ENCODE assay signal across 1 cellular context in the genomic region with DNA sequence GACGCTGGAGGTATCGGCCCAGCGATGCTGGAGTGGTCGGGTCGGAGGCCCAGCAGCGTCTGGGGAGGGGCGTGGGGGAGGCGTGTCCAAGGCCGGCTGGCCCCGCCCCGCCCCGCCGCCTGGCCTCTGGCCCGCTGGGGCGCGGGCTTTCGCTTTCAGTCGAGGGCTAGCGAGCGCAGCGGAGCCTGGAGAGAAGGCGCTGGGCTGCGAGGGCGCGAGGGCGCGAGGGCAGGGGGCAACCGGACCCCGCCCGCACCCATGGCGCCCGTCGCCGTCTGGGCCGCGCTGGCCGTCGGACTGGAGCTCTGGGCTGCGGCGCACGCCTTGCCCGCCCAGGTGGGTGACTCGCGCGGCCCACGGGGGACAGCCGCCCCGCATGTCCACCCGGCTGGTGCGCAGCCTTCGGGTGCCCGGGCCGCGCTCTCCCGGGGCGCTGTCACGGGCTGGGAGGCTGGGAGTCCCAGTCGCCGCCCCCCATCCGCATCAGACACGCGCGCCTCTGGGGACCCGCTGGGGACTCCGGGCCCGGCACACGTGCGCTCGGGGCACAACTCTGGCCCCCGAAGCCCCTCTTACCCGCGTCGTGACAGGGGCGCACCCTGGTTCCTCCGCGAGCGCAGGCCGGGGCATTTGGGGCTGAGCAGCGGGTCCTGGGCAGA.
TF ChIP-seq lines count a peak whose summit lies in the region.

A gene (plus strand): TSS at position 158 of the 659 bp plus-strand sequence. CDS start 101 bp downstream, at position 259.

TF ChIP-seq in K562, 482 proteins besides CTCF, POLR2A, EP300 and RAD21 (continued from another document and continues in another):
- TF ChIP-seq, protein P1, sequence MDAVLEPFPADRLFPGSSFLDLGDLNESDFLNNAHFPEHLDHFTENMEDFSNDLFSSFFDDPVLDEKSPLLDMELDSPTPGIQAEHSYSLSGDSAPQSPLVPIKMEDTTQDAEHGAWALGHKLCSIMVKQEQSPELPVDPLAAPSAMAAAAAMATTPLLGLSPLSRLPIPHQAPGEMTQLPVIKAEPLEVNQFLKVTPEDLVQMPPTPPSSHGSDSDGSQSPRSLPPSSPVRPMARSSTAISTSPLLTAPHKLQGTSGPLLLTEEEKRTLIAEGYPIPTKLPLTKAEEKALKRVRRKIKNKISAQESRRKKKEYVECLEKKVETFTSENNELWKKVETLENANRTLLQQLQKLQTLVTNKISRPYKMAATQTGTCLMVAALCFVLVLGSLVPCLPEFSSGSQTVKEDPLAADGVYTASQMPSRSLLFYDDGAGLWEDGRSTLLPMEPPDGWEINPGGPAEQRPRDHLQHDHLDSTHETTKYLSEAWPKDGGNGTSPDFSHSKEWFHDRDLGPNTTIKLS (IDR thresholded peaks at IDR 0.05; ENCODE audit: borderline replicate concordance, low read depth) = peak; percentile 59; the same call in 1 of the 2 replicates
- TF ChIP-seq JUND (IDR thresholded peaks at IDR 0.05; ENCODE audit: borderline replicate concordance, low read depth, low read length) (no peak), JUND (tag; IDR thresholded peaks at IDR 0.05; ENCODE audit: borderline replicate concordance, low read depth, low read length) (no peak), CCNT2 (IDR thresholded peaks at IDR 0.05; ENCODE audit: borderline replicate concordance, extremely low read depth, insufficient read length, low read depth, low read length) (peak; percentile 76), NCOA1 (IDR thresholded peaks at IDR 0.05; ENCODE audit: low read depth) (no peak), ZNF253 (CRISPR knock-in tag; conservative IDR thresholded peaks at IDR 0.05) (no peak), CBFA2T2 (conservative IDR thresholded peaks at IDR 0.05) (no peak), NFE2L1 (tag; IDR thresholded peaks at IDR 0.05; ENCODE audit: borderline replicate concordance, low read depth) (no peak), CBX2 (IDR thresholded peaks at IDR 0.05; ENCODE audit: insufficient read depth, low read length, poor library complexity, severe bottlenecking) (no peak), ZNF384 (IDR thresholded peaks at IDR 0.05; ENCODE audit: low read depth, low read length) (no peak), TAF9B (IDR thresholded peaks at IDR 0.05; ENCODE audit: partially characterized antibody) (no peak), CTBP1 (IDR thresholded peaks at IDR 0.05; ENCODE audit: borderline replicate concordance) (peak; percentile 86; the same call in 1 of the 2 replicates), SRF (CRISPR knock-in tag; IDR thresholded peaks at IDR 0.05) (no peak)
- TF ChIP-seq, protein P2, sequence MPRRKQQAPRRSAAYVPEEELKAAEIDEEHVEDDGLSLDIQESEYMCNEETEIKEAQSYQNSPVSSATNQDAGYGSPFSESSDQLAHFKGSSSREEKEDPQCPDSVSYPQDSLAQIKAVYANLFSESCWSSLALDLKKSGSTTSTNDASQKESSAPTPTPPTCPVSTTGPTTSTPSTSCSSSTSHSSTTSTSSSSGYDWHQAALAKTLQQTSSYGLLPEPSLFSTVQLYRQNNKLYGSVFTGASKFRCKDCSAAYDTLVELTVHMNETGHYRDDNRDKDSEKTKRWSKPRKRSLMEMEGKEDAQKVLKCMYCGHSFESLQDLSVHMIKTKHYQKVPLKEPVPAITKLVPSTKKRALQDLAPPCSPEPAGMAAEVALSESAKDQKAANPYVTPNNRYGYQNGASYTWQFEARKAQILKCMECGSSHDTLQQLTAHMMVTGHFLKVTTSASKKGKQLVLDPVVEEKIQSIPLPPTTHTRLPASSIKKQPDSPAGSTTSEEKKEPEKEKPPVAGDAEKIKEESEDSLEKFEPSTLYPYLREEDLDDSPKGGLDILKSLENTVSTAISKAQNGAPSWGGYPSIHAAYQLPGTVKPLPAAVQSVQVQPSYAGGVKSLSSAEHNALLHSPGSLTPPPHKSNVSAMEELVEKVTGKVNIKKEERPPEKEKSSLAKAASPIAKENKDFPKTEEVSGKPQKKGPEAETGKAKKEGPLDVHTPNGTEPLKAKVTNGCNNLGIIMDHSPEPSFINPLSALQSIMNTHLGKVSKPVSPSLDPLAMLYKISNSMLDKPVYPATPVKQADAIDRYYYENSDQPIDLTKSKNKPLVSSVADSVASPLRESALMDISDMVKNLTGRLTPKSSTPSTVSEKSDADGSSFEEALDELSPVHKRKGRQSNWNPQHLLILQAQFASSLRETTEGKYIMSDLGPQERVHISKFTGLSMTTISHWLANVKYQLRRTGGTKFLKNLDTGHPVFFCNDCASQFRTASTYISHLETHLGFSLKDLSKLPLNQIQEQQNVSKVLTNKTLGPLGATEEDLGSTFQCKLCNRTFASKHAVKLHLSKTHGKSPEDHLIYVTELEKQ (CRISPR knock-in tag; IDR thresholded peaks at IDR 0.05) = no peak
- TF ChIP-seq, protein P3, sequence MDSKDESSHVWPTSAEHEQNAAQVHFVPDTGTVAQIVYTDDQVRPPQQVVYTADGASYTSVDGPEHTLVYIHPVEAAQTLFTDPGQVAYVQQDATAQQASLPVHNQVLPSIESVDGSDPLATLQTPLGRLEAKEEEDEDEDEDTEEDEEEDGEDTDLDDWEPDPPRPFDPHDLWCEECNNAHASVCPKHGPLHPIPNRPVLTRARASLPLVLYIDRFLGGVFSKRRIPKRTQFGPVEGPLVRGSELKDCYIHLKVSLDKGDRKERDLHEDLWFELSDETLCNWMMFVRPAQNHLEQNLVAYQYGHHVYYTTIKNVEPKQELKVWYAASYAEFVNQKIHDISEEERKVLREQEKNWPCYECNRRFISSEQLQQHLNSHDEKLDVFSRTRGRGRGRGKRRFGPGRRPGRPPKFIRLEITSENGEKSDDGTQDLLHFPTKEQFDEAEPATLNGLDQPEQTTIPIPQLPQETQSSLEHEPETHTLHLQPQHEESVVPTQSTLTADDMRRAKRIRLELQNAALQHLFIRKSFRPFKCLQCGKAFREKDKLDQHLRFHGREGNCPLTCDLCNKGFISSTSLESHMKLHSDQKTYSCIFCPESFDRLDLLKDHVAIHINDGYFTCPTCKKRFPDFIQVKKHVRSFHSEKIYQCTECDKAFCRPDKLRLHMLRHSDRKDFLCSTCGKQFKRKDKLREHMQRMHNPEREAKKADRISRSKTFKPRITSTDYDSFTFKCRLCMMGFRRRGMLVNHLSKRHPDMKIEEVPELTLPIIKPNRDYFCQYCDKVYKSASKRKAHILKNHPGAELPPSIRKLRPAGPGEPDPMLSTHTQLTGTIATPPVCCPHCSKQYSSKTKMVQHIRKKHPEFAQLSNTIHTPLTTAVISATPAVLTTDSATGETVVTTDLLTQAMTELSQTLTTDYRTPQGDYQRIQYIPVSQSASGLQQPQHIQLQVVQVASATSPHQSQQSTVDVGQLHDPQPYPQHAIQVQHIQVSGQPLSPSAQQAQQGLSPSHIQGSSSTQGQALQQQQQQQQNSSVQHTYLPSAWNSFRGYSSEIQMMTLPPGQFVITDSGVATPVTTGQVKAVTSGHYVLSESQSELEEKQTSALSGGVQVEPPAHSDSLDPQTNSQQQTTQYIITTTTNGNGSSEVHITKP (IDR thresholded peaks at IDR 0.05; ENCODE audit: partially characterized antibody) = no peak
- TF ChIP-seq, protein P4, sequence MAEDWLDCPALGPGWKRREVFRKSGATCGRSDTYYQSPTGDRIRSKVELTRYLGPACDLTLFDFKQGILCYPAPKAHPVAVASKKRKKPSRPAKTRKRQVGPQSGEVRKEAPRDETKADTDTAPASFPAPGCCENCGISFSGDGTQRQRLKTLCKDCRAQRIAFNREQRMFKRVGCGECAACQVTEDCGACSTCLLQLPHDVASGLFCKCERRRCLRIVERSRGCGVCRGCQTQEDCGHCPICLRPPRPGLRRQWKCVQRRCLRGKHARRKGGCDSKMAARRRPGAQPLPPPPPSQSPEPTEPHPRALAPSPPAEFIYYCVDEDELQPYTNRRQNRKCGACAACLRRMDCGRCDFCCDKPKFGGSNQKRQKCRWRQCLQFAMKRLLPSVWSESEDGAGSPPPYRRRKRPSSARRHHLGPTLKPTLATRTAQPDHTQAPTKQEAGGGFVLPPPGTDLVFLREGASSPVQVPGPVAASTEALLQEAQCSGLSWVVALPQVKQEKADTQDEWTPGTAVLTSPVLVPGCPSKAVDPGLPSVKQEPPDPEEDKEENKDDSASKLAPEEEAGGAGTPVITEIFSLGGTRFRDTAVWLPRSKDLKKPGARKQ (CRISPR knock-in tag; IDR thresholded peaks at IDR 0.05) = no peak
- TF ChIP-seq, protein P5, sequence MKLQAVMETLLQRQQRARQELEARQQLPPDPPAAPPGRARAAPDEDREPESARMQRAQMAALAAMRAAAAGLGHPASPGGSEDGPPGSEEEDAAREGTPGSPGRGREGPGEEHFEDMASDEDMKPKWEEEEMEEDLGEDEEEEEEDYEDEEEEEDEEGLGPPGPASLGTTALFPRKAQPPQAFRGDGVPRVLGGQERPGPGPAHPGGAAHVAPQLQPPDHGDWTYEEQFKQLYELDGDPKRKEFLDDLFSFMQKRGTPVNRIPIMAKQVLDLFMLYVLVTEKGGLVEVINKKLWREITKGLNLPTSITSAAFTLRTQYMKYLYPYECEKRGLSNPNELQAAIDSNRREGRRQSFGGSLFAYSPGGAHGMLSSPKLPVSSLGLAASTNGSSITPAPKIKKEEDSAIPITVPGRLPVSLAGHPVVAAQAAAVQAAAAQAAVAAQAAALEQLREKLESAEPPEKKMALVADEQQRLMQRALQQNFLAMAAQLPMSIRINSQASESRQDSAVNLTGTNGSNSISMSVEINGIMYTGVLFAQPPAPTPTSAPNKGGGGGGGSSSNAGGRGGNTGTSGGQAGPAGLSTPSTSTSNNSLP (IDR thresholded peaks at IDR 0.05; ENCODE audit: borderline replicate concordance, low read depth, low read length) = no peak
- TF ChIP-seq, protein P6, sequence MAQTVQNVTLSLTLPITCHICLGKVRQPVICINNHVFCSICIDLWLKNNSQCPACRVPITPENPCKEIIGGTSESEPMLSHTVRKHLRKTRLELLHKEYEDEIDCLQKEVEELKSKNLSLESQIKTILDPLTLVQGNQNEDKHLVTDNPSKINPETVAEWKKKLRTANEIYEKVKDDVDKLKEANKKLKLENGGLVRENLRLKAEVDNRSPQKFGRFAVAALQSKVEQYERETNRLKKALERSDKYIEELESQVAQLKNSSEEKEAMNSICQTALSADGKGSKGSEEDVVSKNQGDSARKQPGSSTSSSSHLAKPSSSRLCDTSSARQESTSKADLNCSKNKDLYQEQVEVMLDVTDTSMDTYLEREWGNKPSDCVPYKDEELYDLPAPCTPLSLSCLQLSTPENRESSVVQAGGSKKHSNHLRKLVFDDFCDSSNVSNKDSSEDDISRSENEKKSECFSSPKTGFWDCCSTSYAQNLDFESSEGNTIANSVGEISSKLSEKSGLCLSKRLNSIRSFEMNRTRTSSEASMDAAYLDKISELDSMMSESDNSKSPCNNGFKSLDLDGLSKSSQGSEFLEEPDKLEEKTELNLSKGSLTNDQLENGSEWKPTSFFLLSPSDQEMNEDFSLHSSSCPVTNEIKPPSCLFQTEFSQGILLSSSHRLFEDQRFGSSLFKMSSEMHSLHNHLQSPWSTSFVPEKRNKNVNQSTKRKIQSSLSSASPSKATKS (CRISPR knock-in tag; IDR thresholded peaks at IDR 0.05) = no peak
- TF ChIP-seq, protein P7, sequence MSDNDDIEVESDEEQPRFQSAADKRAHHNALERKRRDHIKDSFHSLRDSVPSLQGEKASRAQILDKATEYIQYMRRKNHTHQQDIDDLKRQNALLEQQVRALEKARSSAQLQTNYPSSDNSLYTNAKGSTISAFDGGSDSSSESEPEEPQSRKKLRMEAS (CRISPR knock-in tag; IDR thresholded peaks at IDR 0.05) = peak; percentile 75
